In genomic region chr19:51615991-51616390, GRCh38 we compare ENCODE assay signal across 23 cellular contexts. TPM values are rescaled to one million over a fixed set of nuclear protein-coding genes. Genes with fewer than 3 reads are reported as not detected.
"Had no signal": no experiment of that assay in that cellular context is flagged by ENCODE, and none has a peak within 500 bp of the region (broad histone marks: within the 10 kb centered on the region; RNA-seq: fewer than 3 reads in every experiment).

No MANE protein-coding gene starts in this region.

- H3K4me1 Mint-ChIP-seq: activated CD4-positive, alpha-beta T cell treated with anti-CD3 and anti-CD28 coated beads for 36 hours had no signal

- H3K27ac Mint-ChIP-seq: activated CD4-positive, alpha-beta memory T cell treated with anti-CD3 and anti-CD28 coated beads, Interleukin-2, amount 10 ng/mL, durations not matched to agents 7 days and 5 days; activated CD4-positive, alpha-beta T cell treated with anti-CD3 and anti-CD28 coated beads for 36 hours; activated naive CD8-positive, alpha-beta T cell treated with anti-CD3 and anti-CD28 coated beads, Interleukin-2, amount 10 ng/mL, durations not matched to agents 7 days and 5 days; activated T-cell treated with anti-CD3 and anti-CD28 coated beads, Interleukin-2, amount 50 U/mL, for 72 hours; activated T-helper 2 cell treated with anti-CD3 and anti-CD28 coated beads, Interferon-gamma antibody, Interleukin-2, Interleukin-4, amounts not matched to agents 10 μg/mL and 5 μg/mL and 100 μg/mL, durations not matched to agents 14 hours and 24 hours and 36 hours; T-helper 17 cell had no signal

- DNase-seq: activated CD4-positive, alpha-beta memory T cell treated with anti-CD3 and anti-CD28 coated beads, Interleukin-2, amount 10 ng/mL, durations not matched to agents 7 days and 5 days; activated CD4-positive, alpha-beta T cell treated with anti-CD3 and anti-CD28 coated beads for 36 hours; activated CD4-positive, alpha-beta T cell treated with anti-CD3 and anti-CD28 coated beads, Interleukin-2, amount 50 U/mL, for 1 hour; activated CD8-positive, alpha-beta memory T cell treated with anti-CD3 and anti-CD28 coated beads, Interleukin-2, amount 50 U/mL, for 4 hours; activated naive CD4-positive, alpha-beta T cell treated with anti-CD3 and anti-CD28 coated beads, Interleukin-2, amount 50 U/mL, for 16 hours; activated naive CD8-positive, alpha-beta T cell treated with anti-CD3 and anti-CD28 coated beads, Interleukin-2, amount 10 ng/mL, durations not matched to agents 7 days and 5 days; activated T-cell treated with anti-CD3 and anti-CD28 coated beads, Interleukin-2, amount 50 U/mL, for 72 hours; adrenal gland; anterior cingulate cortex; Karpas-422; NCI-H1048; NCI-H1417; NCI-H1930; NCI-H2107; NCI-H510A treated with DMSO at 0.1 percent for 48 hours; NCI-H69; NK-92 treated with Interleukin-12 subunit alpha and Interleukin-12 subunit beta, amount 100 ng/mL, for 24 hours; SHP77; T-helper 17 cell; T1000; WERI-Rb-1 had no signal

- H3K9me3 ChIP-seq: adrenal gland had no signal

- H3K36me3 Mint-ChIP-seq: activated naive CD8-positive, alpha-beta T cell treated with anti-CD3 and anti-CD28 coated beads, Interleukin-2, amount 10 ng/mL, durations not matched to agents 7 days and 5 days had no signal

- ATAC-seq: activated CD4-positive, alpha-beta T cell treated with anti-CD3 and anti-CD28 coated beads for 36 hours; activated T-cell treated with anti-CD3 and anti-CD28 coated beads, Interleukin-2, amount 50 U/mL, for 72 hours; T-helper 17 cell had no signal

- H3K36me3 ChIP-seq: adrenal gland, WERI-Rb-1 had no signal

- H3K27ac ChIP-seq: adrenal gland, WERI-Rb-1 had no signal

- H3K4me3 ChIP-seq: adrenal gland had no signal

- H3K4me3 Mint-ChIP-seq: activated CD4-positive, alpha-beta memory T cell treated with anti-CD3 and anti-CD28 coated beads, Interleukin-2, amount 10 ng/mL, durations not matched to agents 7 days and 5 days; activated CD4-positive, alpha-beta T cell treated with anti-CD3 and anti-CD28 coated beads for 36 hours; activated naive CD8-positive, alpha-beta T cell treated with anti-CD3 and anti-CD28 coated beads, Interleukin-2, amount 10 ng/mL, durations not matched to agents 7 days and 5 days; activated T-cell treated with anti-CD3 and anti-CD28 coated beads, Interleukin-2, amount 50 U/mL, for 72 hours; T-helper 17 cell had no signal

- H3K4me1 ChIP-seq: adrenal gland had no signal

RNA-seq across cellular contexts. Expression of gene SIGLEC5, which starts 14.2 kb away (rescaled TPM):
- total RNA-seq: activated CD4-positive, alpha-beta memory T cell treated with anti-CD3 and anti-CD28 coated beads, Interleukin-2, amount 10 ng/mL, durations not matched to agents 7 days and 5 days; activated CD4-positive, alpha-beta T cell treated with anti-CD3 and anti-CD28 coated beads for 36 hours; activated CD8-positive, alpha-beta memory T cell treated with anti-CD3 and anti-CD28 coated beads for 36 hours; activated naive CD8-positive, alpha-beta T cell treated with anti-CD3 and anti-CD28 coated beads, Interleukin-2, amount 10 ng/mL, durations not matched to agents 7 days and 5 days; activated T-cell treated with anti-CD3 and anti-CD28 coated beads, Interleukin-2, amount 50 U/mL, for 72 hours; activated T-helper 2 cell treated with anti-CD3 and anti-CD28 coated beads, Interferon-gamma antibody, Interleukin-2, Interleukin-4, amounts not matched to agents 10 μg/mL and 5 μg/mL and 100 μg/mL, durations not matched to agents 14 hours and 24 hours and 36 hours had no signal

RNA-seq across cellular contexts. Expression of gene SIGLEC14, which starts 30.6 kb away (rescaled TPM):
- total RNA-seq: activated CD4-positive, alpha-beta memory T cell treated with anti-CD3 and anti-CD28 coated beads, Interleukin-2, amount 10 ng/mL, durations not matched to agents 7 days and 5 days; activated CD4-positive, alpha-beta T cell treated with anti-CD3 and anti-CD28 coated beads for 36 hours; activated T-helper 2 cell treated with anti-CD3 and anti-CD28 coated beads, Interferon-gamma antibody, Interleukin-2, Interleukin-4, amounts not matched to agents 10 μg/mL and 5 μg/mL and 100 μg/mL, durations not matched to agents 14 hours and 24 hours and 36 hours had no signal
